18 cellular contexts compared by ENCODE assay signal in the genomic region with DNA sequence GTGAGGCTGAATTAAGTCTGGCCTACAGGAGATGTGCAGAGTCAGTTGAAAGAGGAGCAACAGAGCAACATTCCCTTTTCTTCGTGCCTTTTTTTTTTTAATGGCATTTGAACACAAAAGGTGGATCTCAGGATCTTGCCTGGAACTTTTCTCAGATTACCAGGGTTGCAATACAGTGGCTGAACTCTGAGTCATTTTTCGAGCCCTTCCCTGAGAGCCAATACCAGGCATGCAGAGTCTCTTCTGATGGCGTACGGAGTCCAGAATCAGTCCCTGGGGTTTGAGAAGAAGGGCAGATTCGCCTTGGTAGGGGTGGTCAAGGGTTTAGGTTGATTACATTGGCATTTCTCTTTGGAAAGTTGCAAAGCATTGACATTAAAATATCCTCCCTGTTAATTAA.
DNase-seq lines count a peak whose midpoint lies in the region; ATAC-seq and TF ChIP-seq lines count a peak whose summit lies in the region.
"Had no signal": no experiment of that assay in that cellular context is flagged by ENCODE, and none has a peak within 500 bp of the region (broad histone marks: within the 10 kb centered on the region; RNA-seq: fewer than 3 reads in every experiment).

No MANE protein-coding gene starts in this region.

- H3K36me3 Mint-ChIP-seq in neural progenitor cell (no peaks in the 10 kb centered on the region), type B pancreatic cell (no peaks in the 10 kb centered on the region), Calu3 (ENCODE audit: insufficient read depth, unreplicated experiment) (no peaks in the 10 kb centered on the region)
- H3K36me3 Mint-ChIP-seq: CD14-positive monocyte; CD4-positive, alpha-beta memory T cell had no signal

- H3K4me3 ChIP-seq in SK-N-SH (ENCODE audit: low read depth in 2 of 2, low read length in 1 of 2) (no peak overlapping the region), mesodermal cell (ENCODE audit: extremely low read depth, insufficient read depth, low read length, poor library complexity, severe bottlenecking) (no peak overlapping the region), neural progenitor cell (no peak overlapping the region)
- H3K4me3 ChIP-seq: A549, BLaER1, GM23338 had no signal

- H3K4me1 ChIP-seq in SK-N-SH (ENCODE audit: control insufficient read depth in 1 of 2, insufficient read depth in 2 of 2, low read depth in 1 of 2, low read length in 1 of 2) = peaks cover 2 to 6% of the 10 kb centered on the region in 2 experiments; a peak in 1 of 4 replicates
- H3K4me1 ChIP-seq in mesodermal cell (ENCODE audit: control insufficient read depth, insufficient read depth, low read length, poor library complexity, severe bottlenecking) = peaks cover 32% of the 10 kb centered on the region
- peaks cover 26% of the 10 kb centered on the region for H3K4me1 ChIP-seq in neural progenitor cell
- H3K4me1 ChIP-seq: A549 had no signal

- H3K27me3 ChIP-seq in SK-N-SH (ENCODE audit: insufficient read depth) (no peaks in the 10 kb centered on the region), neural progenitor cell (no peaks in the 10 kb centered on the region)
- H3K27me3 ChIP-seq: BLaER1 had no signal

- TF ChIP-seq CTCF in SK-N-SH (IDR thresholded peaks at IDR 0.05) = no peak
- no peak for TF ChIP-seq CTCF in neural progenitor cell (IDR thresholded peaks at IDR 0.05)
- no peak for TF ChIP-seq CTCF in type B pancreatic cell (conservative IDR thresholded peaks at IDR 0.05)
- TF ChIP-seq CTCF in Calu3 (IDR thresholded peaks at IDR 0.05; ENCODE audit: unreplicated experiment) = no peak

- no TSS peak for BruUV-seq in Calu3 (replicated peaks; lab: Mats Ljungman, UMichigan)

- H3K4me1 Mint-ChIP-seq in neural progenitor cell (peaks cover 38% of the 10 kb centered on the region), type B pancreatic cell (ENCODE audit: unreplicated experiment) (peaks cover 46% of the 10 kb centered on the region), Calu3 (ENCODE audit: low read depth, unreplicated experiment) (no peaks in the 10 kb centered on the region)
- H3K4me1 Mint-ChIP-seq: CD14-positive monocyte; CD4-positive, alpha-beta memory T cell; GM23338 had no signal

- H3K27ac ChIP-seq in SK-N-SH (ENCODE audit: low read depth in 2 of 2, low read length in 1 of 2) = no peak overlapping the region
- peak overlapping the region; percentile 3 for H3K27ac ChIP-seq in mesodermal cell (ENCODE audit: low read depth, low read length, severe bottlenecking)
- H3K27ac ChIP-seq in neural progenitor cell = peak overlapping the region; percentile 18
- H3K27ac ChIP-seq: 22Rv1, A549, BLaER1, HL-60 had no signal

- H3K79me2 ChIP-seq in SK-N-SH (ENCODE audit: insufficient read depth) (no peaks in the 10 kb centered on the region), neural progenitor cell (ENCODE audit: low read depth) (no peaks in the 10 kb centered on the region)

- POLR2A ChIA-PET in SK-N-SH (lab: Yijun Ruan, JAX) = no interaction called here

- WGBS in SK-N-SH (ENCODE audit: low lambda C conversion rate) = 75% methylated on average over 5 of the region's 5 CpGs
- 92 to 98% methylated on average over 4 to 5 of the region's 5 CpGs for WGBS in mesodermal cell (ENCODE audit: insufficient coverage in 2 of 2), 2 experiments

- H3K9me3 ChIP-seq in SK-N-SH (0 out of 2 replicates have a peak, but pooled peaks cover 4% of the 10 kb centered on the region), mesodermal cell (ENCODE audit: control insufficient read depth, low read length) (no peaks in the 10 kb centered on the region), neural progenitor cell (ENCODE audit: low read depth) (no peaks in the 10 kb centered on the region)
- H3K9me3 ChIP-seq: A549 had no signal

- H3K4me2 ChIP-seq in SK-N-SH = no peak overlapping the region
- H3K4me2 ChIP-seq in neural progenitor cell = peak overlapping the region; percentile 48
- H3K4me2 ChIP-seq: A549, BLaER1, GM23338 had no signal

- CTCF ChIA-PET in SK-N-SH (lab: Yijun Ruan, JAX) (no interaction called here), Calu3 (lab: Charles Lee) (no interaction called here)

- H3K9ac ChIP-seq in SK-N-SH = no peak overlapping the region
- H3K9ac ChIP-seq in neural progenitor cell = no peak overlapping the region
- H3K9ac ChIP-seq: BLaER1 had no signal

- H4K20me1 ChIP-seq in SK-N-SH (ENCODE audit: insufficient read depth) (no peaks in the 10 kb centered on the region), neural progenitor cell (ENCODE audit: low read depth) (no peaks in the 10 kb centered on the region)
- H4K20me1 ChIP-seq: BLaER1 had no signal

- intact Hi-C loops in Calu3 (cut with micrococcal nuclease; ENCODE audit: unreplicated experiment) = no loop called here

- peaks cover 5% of the 10 kb centered on the region for H3K27me3 Mint-ChIP-seq in neural progenitor cell (ENCODE audit: insufficient read depth, low read depth)
- no peaks in the 10 kb centered on the region for H3K27me3 Mint-ChIP-seq in type B pancreatic cell
- H3K27me3 Mint-ChIP-seq in Calu3 (ENCODE audit: unreplicated experiment) = peaks cover 14% of the 10 kb centered on the region
- H3K27me3 Mint-ChIP-seq: CD4-positive, alpha-beta memory T cell had no signal

- ATAC-seq in SK-N-SH treated with all-trans-retinoic acid at 6 μM for 48 hours (peak; percentile 52; the same call in 1 of the 3 replicates), HG02571 (IDR thresholded peaks at IDR 0.05; ENCODE audit: unreplicated experiment) (no peak)
- ATAC-seq: A549, GM23338 had no signal

- H3K9me2 ChIP-seq in SK-N-SH = no peaks in the 10 kb centered on the region

- H3K9me3 Mint-ChIP-seq in neural progenitor cell (peaks cover 3% of the 10 kb centered on the region), type B pancreatic cell (peaks cover 8% of the 10 kb centered on the region), Calu3 (ENCODE audit: low read depth, unreplicated experiment) (no peaks in the 10 kb centered on the region)

- H3F3A ChIP-seq in SK-N-SH (replicated peaks; ENCODE audit: insufficient read depth) (no peaks in the 10 kb centered on the region), neural progenitor cell (ENCODE audit: low read depth) (peaks cover 12% of the 10 kb centered on the region)

- no peak for TF ChIP-seq EP300 in SK-N-SH (IDR thresholded peaks at IDR 0.05; ENCODE audit: borderline replicate concordance in 1 of 2, low read depth in 1 of 2, low read length in 1 of 2)

- no peak overlapping the region for H2AFZ ChIP-seq in SK-N-SH (ENCODE audit: low read depth)
- H2AFZ ChIP-seq in neural progenitor cell (replicated peaks) = no peak overlapping the region
- H2AFZ ChIP-seq: GM23338 had no signal

- H3K36me3 ChIP-seq in SK-N-SH (replicated peaks in 1 of 2; ENCODE audit: control insufficient read depth in 1 of 2, insufficient read depth in 2 of 2, low read length in 1 of 2) = no peaks in the 10 kb centered on the region
- no peaks in the 10 kb centered on the region for H3K36me3 ChIP-seq in mesodermal cell (ENCODE audit: control insufficient read depth, insufficient read depth, low read length)
- H3K36me3 ChIP-seq in neural progenitor cell = no peaks in the 10 kb centered on the region
- H3K36me3 ChIP-seq: BLaER1 had no signal

- DNase-seq in SK-N-SH = no peak
- DNase-seq in neural progenitor cell (ENCODE audit: low spot score) = no peak
- DNase-seq in type B pancreatic cell (ENCODE audit: extremely low spot score, unreplicated experiment) = no peak
- DNase-seq in amniotic stem cell (lab: John Stamatoyannopoulos, UW) = no peak
- DNase-seq in Calu3 = no peak
- DNase-seq: CD4-positive, alpha-beta memory T cell; DMS79 treated with DMSO at 0.1 percent for 48 hours; GF-D8; HCEC 1CT had no signal

- TF ChIP-seq RAD21 in SK-N-SH (IDR thresholded peaks at IDR 0.05; ENCODE audit: low read length) = no peak

- H3K4me3 Mint-ChIP-seq in neural progenitor cell (no peak overlapping the region), type B pancreatic cell (no peak overlapping the region), Calu3 (ENCODE audit: low read depth, unreplicated experiment) (no peak overlapping the region)
- H3K4me3 Mint-ChIP-seq: CD4-positive, alpha-beta memory T cell; GM23338 had no signal

- H3K27ac Mint-ChIP-seq in neural progenitor cell = peak overlapping the region; percentile 36
- H3K27ac Mint-ChIP-seq in type B pancreatic cell = peak overlapping the region; percentile 13
- no peak overlapping the region for H3K27ac Mint-ChIP-seq in Calu3 (ENCODE audit: unreplicated experiment)
- H3K27ac Mint-ChIP-seq: CD14-positive monocyte; CD4-positive, alpha-beta memory T cell; GM23338 had no signal

TF ChIP-seq in SK-N-SH treated with all-trans-retinoic acid at 6 μM for 48 hours, 23 proteins besides CTCF, POLR2A, EP300 and RAD21 (continues in another document):
- no peak for TF ChIP-seq ISL1 (CRISPR knock-in tag; IDR thresholded peaks at IDR 0.05)
- TF ChIP-seq ZFP30 (CRISPR knock-in tag; IDR thresholded peaks at IDR 0.05) = no peak
- no peak for TF ChIP-seq ESRRG (CRISPR knock-in tag; IDR thresholded peaks at IDR 0.05)
- TF ChIP-seq ZNF565 (CRISPR knock-in tag; conservative IDR thresholded peaks at IDR 0.05; ENCODE audit: low read depth) = no peak

TF ChIP-seq in SK-N-SH, 30 proteins besides CTCF, POLR2A, EP300 and RAD21 (continues in another document):
- TF ChIP-seq YY1 (IDR thresholded peaks at IDR 0.05; ENCODE audit: low read depth) (no peak), TCF12 (IDR thresholded peaks at IDR 0.05) (no peak), SIN3A (IDR thresholded peaks at IDR 0.05; ENCODE audit: borderline replicate concordance, low read depth, low read length) (no peak), RXRA (IDR thresholded peaks at IDR 0.05; ENCODE audit: borderline replicate concordance, low read depth) (no peak)

Comparison
In these comparisons a context has a peak if more than half of its experiments do, and no peak if none do; other contexts are left out.
1. H3K27ac ChIP-seq: peak in mesodermal cell (single experiment) and neural progenitor cell (single experiment); none in SK-N-SH (0 of 2).